In the genomic region with DNA sequence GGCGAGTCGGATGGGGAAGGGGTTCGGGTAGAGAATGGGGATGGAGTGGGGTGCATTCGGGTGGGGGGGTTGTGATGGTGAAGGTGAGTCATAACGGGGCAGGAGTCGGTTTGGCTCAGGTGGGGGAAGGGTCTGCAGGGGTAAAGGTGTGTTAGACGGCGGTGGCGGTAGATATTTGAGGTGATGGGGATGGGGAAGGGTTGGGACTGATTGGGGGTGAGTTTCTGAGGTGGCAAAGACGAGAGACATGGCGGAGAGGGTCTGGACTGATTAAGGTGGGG, we compare ENCODE assay signal across 16 cellular contexts. TPM values are rescaled to one million over a fixed set of nuclear protein-coding genes. Genes with fewer than 3 reads are reported as not detected.
DNase-seq lines count a peak whose midpoint lies in the region; TF ChIP-seq lines count a peak whose summit lies in the region.
"Had no signal": no experiment of that assay in that cellular context is flagged by ENCODE, and none has a peak within 500 bp of the region (broad histone marks: within the 10 kb centered on the region; RNA-seq: fewer than 3 reads in every experiment).

No MANE protein-coding gene starts in this region.

- H2BK15ac ChIP-seq in neuronal stem cell (ENCODE audit: low read length) = no peak overlapping the region

- H2BK120ac ChIP-seq in neuronal stem cell (ENCODE audit: low read depth, low read length) = no peak overlapping the region

- H2AFZ ChIP-seq in osteoblast (ENCODE audit: low read length) = no peak overlapping the region
- H2AFZ ChIP-seq in neuronal stem cell (ENCODE audit: low read length) = no peak overlapping the region

- H3K14ac ChIP-seq in neuronal stem cell (ENCODE audit: low read length) = no peak overlapping the region

- H2BK5ac ChIP-seq in neuronal stem cell (ENCODE audit: low read length) = no peak overlapping the region

- no peak overlapping the region for H4K8ac ChIP-seq in neuronal stem cell (ENCODE audit: low read depth, low read length)

- DNase-seq in activated CD4-positive, alpha-beta T cell treated with anti-CD3 and anti-CD28 coated beads, Interleukin-2, amount 10 ng/mL, durations not matched to agents 24 days and 14 days = no peak
- no peak for DNase-seq in activated CD4-positive, alpha-beta T cell treated with anti-CD3 and anti-CD28 coated beads, Interleukin-2, amount 50 U/mL, for 48 hours
- DNase-seq in osteoblast (ENCODE audit: insufficient read length, low spot score, missing footprints) (peak; percentile 58), neuronal stem cell (ENCODE audit: low spot score) (no peak), dermis blood vessel endothelial cell (no peak)
- DNase-seq in stimulated activated CD4-positive, alpha-beta T cell treated with anti-CD3 and anti-CD28 coated beads, Interleukin-4, amount 100 ng/mL, for 1 hour = no peak
- DNase-seq: activated gamma-delta T cell, foreskin melanocyte, NCI-H2227 treated with DMSO at 0.1 percent for 48 hours had no signal

- H3K4me3 Mint-ChIP-seq in activated CD4-positive, alpha-beta T cell treated with anti-CD3 and anti-CD28 coated beads, Interleukin-2, amount 10 ng/mL, durations not matched to agents 24 days and 14 days = peak overlapping the region; percentile 80
- H3K4me3 Mint-ChIP-seq: mesothelial cell of epicardium had no signal

- intact Hi-C loops in activated CD4-positive, alpha-beta T cell treated with anti-CD3 and anti-CD28 coated beads, Interleukin-2, amount 10 ng/mL, durations not matched to agents 24 days and 14 days (cut with micrococcal nuclease) = no loop called here

- no peak for TF ChIP-seq CTCF in osteoblast (IDR thresholded peaks at IDR 0.05; ENCODE audit: extremely low read depth, low read depth, low read length)

- H4K20me1 ChIP-seq in osteoblast (ENCODE audit: insufficient read depth, low read length) = no peaks in the 10 kb centered on the region

- H3K9me3 ChIP-seq in HUES6 (ENCODE audit: control insufficient read depth, insufficient read depth, low read depth, low read length) (peaks cover 13% of the 10 kb centered on the region; the same call in 1 of the 2 replicates), osteoblast (ENCODE audit: low read depth, low read length) (no peaks in the 10 kb centered on the region), neuronal stem cell (replicated peaks in 1 of 2; ENCODE audit: control insufficient read depth in 2 of 2, insufficient read depth in 1 of 2, low read depth in 1 of 2, low read length in 2 of 2) (no peaks in the 10 kb centered on the region)
- H3K9me3 ChIP-seq: spleen, thoracic aorta had no signal

- H3K4me1 ChIP-seq in HUES6 (ENCODE audit: control insufficient read depth, insufficient read depth, low read length) = peaks cover 9% of the 10 kb centered on the region
- H3K4me1 ChIP-seq in osteoblast (ENCODE audit: insufficient read depth, low read length) = no peaks in the 10 kb centered on the region
- peaks cover 0 to 2% of the 10 kb centered on the region in 2 donors for H3K4me1 ChIP-seq in neuronal stem cell (ENCODE audit: control insufficient read depth in 2 of 2, insufficient read depth in 1 of 2, low read depth in 1 of 2, low read length in 2 of 2)

- no peak overlapping the region for H3K4me2 ChIP-seq in osteoblast (ENCODE audit: insufficient read depth, low read length)
- no peak overlapping the region for H3K4me2 ChIP-seq in neuronal stem cell (ENCODE audit: insufficient read depth, low read length, poor library complexity, severe bottlenecking)

- H3K79me1 ChIP-seq in neuronal stem cell (ENCODE audit: low read depth, low read length) = peaks cover 6% of the 10 kb centered on the region

- H3K36me3 ChIP-seq in HUES6 (ENCODE audit: control insufficient read depth, insufficient read depth, low read length) (no peaks in the 10 kb centered on the region), osteoblast (ENCODE audit: insufficient read depth, low read length) (no peaks in the 10 kb centered on the region), neuronal stem cell (replicated peaks in 1 of 2; ENCODE audit: control insufficient read depth in 2 of 2, insufficient read depth in 2 of 2, low read length in 2 of 2) (no peaks in the 10 kb centered on the region)
- H3K36me3 ChIP-seq: spleen, thoracic aorta had no signal

- H3K79me2 ChIP-seq in osteoblast (ENCODE audit: insufficient read depth, low read length) = no peaks in the 10 kb centered on the region

- H4K91ac ChIP-seq in neuronal stem cell (ENCODE audit: low read depth, low read length, poor library complexity) = no peak overlapping the region

- no peak overlapping the region for H3K27ac Mint-ChIP-seq in activated CD4-positive, alpha-beta T cell treated with anti-CD3 and anti-CD28 coated beads, Interleukin-2, amount 10 ng/mL, durations not matched to agents 24 days and 14 days
- H3K27ac Mint-ChIP-seq: mesothelial cell of epicardium had no signal

- peaks cover 17% of the 10 kb centered on the region for H3K4me1 Mint-ChIP-seq in activated CD4-positive, alpha-beta T cell treated with anti-CD3 and anti-CD28 coated beads, Interleukin-2, amount 10 ng/mL, durations not matched to agents 24 days and 14 days

- WGBS in neuronal stem cell (ENCODE audit: extremely low coverage in 2 of 2, insufficient read length in 2 of 2, insufficient replicate concordance in 1 of 2), 2 donors = no CpG with 5 or more reads among the region's 11 CpGs

- no peak overlapping the region for H3K23ac ChIP-seq in neuronal stem cell (ENCODE audit: low read depth, low read length, poor library complexity)

- no peaks in the 10 kb centered on the region for H3K36me3 Mint-ChIP-seq in activated CD4-positive, alpha-beta T cell treated with anti-CD3 and anti-CD28 coated beads, Interleukin-2, amount 10 ng/mL, durations not matched to agents 24 days and 14 days (ENCODE audit: low read depth)
- H3K36me3 Mint-ChIP-seq: mesothelial cell of epicardium had no signal

- H3K27ac ChIP-seq in HUES6 (ENCODE audit: low read depth, low read length) (no peak overlapping the region), angular gyrus (ENCODE audit: low read depth, low read length) (peak overlapping the region; percentile 78), osteoblast (ENCODE audit: low read depth, low read length) (no peak overlapping the region), neuronal stem cell (replicated peaks; ENCODE audit: low read length) (no peak overlapping the region)

- peaks cover 25% of the 10 kb centered on the region for H3K27me3 ChIP-seq in HUES6 (ENCODE audit: control insufficient read depth, insufficient read depth, low read length)
- H3K27me3 ChIP-seq in osteoblast (ENCODE audit: insufficient read depth, low read length) = peaks cover 4% of the 10 kb centered on the region
- peaks cover 0 to 14% (median 6%) of the 10 kb centered on the region in 3 experiments for H3K27me3 ChIP-seq in neuronal stem cell (ENCODE audit: control insufficient read depth in 3 of 3, insufficient read depth in 3 of 3, low read depth in 1 of 3, low read length in 3 of 3)
- H3K27me3 ChIP-seq: spleen had no signal

- H3K9ac ChIP-seq in HUES6 (ENCODE audit: low read length) (no peak overlapping the region), neuronal stem cell (ENCODE audit: low read depth, low read length, poor library complexity) (no peak overlapping the region)

- no peak overlapping the region for H2AK5ac ChIP-seq in neuronal stem cell (ENCODE audit: low read depth, low read length)

- H3K9me3 Mint-ChIP-seq in activated CD4-positive, alpha-beta T cell treated with anti-CD3 and anti-CD28 coated beads, Interleukin-2, amount 10 ng/mL, durations not matched to agents 24 days and 14 days = no peaks in the 10 kb centered on the region

- no peak overlapping the region for H3K4ac ChIP-seq in neuronal stem cell (ENCODE audit: low read length)

- H3K18ac ChIP-seq in neuronal stem cell (ENCODE audit: low read length) = no peak overlapping the region

- H3K4me3 ChIP-seq in HUES6 (ENCODE audit: low read depth, low read length) (peak overlapping the region; percentile 57), osteoblast (ENCODE audit: insufficient read depth, low read length) (no peak overlapping the region), neuronal stem cell (ENCODE audit: low read length in 2 of 2) (peak overlapping the region in 1 of 2 donors; percentile 41)

- H3K27me3 Mint-ChIP-seq in activated CD4-positive, alpha-beta T cell treated with anti-CD3 and anti-CD28 coated beads, Interleukin-2, amount 10 ng/mL, durations not matched to agents 24 days and 14 days = no peaks in the 10 kb centered on the region

- H2BK12ac ChIP-seq in neuronal stem cell (ENCODE audit: low read length) = no peak overlapping the region

RNA-seq across cellular contexts. Expression of a gene that starts 0.7 kb away (rescaled TPM):
- 4.9 and 5.3 TPM in 2 replicates for total RNA-seq in activated CD4-positive, alpha-beta T cell treated with anti-CD3 and anti-CD28 coated beads, Interleukin-2, amount 10 ng/mL, durations not matched to agents 24 days and 14 days
- total RNA-seq in osteoblast = 0.29 and 0.36 TPM in 2 replicates
- polyA plus RNA-seq in neuronal stem cell (2013, experiment 1 of 2) = 0.32 TPM
- 0.37 TPM for polyA plus RNA-seq in neuronal stem cell (2013, experiment 2 of 2)
- 0.14 and 0.34 TPM in 2 replicates for total RNA-seq in dermis blood vessel endothelial cell

RNA-seq across cellular contexts. Expression of a gene that starts 13.1 kb away (rescaled TPM):
- 21.9 and 22.7 TPM in 2 replicates for total RNA-seq in activated CD4-positive, alpha-beta T cell treated with anti-CD3 and anti-CD28 coated beads, Interleukin-2, amount 10 ng/mL, durations not matched to agents 24 days and 14 days
- total RNA-seq in osteoblast = 6.9 and 7.7 TPM in 2 replicates
- polyA plus RNA-seq in neuronal stem cell (2013, experiment 1 of 2) = 4.5 TPM
- polyA plus RNA-seq in neuronal stem cell (2013, experiment 2 of 2) = 4.1 TPM
- 9.4 and 9.7 TPM in 2 replicates for total RNA-seq in dermis blood vessel endothelial cell

RNA-seq across cellular contexts. Expression of a gene that starts 27.6 kb away (rescaled TPM):
- total RNA-seq in activated CD4-positive, alpha-beta T cell treated with anti-CD3 and anti-CD28 coated beads, Interleukin-2, amount 10 ng/mL, durations not matched to agents 24 days and 14 days = 84.4 and 91.4 TPM in 2 replicates
- total RNA-seq in osteoblast (19.7 and 21.0 TPM in 2 replicates), dermis blood vessel endothelial cell (2.6 and 13.1 TPM in 2 replicates)
- polyA plus RNA-seq in neuronal stem cell (2013, experiment 1 of 2) = 3.8 TPM
- 3.8 TPM for polyA plus RNA-seq in neuronal stem cell (2013, experiment 2 of 2)

RNA-seq across cellular contexts. Expression of a gene that starts 33.9 kb away (rescaled TPM):
- total RNA-seq in activated CD4-positive, alpha-beta T cell treated with anti-CD3 and anti-CD28 coated beads, Interleukin-2, amount 10 ng/mL, durations not matched to agents 24 days and 14 days = 0.07 and 0.14 TPM in 2 replicates
- total RNA-seq in osteoblast = not detected in 2 replicates
- 0.56 TPM for polyA plus RNA-seq in neuronal stem cell (2013, experiment 1 of 2)
- polyA plus RNA-seq in neuronal stem cell (2013, experiment 2 of 2) = 0.58 TPM
- under 0.01 and 0.05 TPM in 2 replicates for total RNA-seq in dermis blood vessel endothelial cell
- total RNA-seq: osteocyte had no signal
- polyA plus RNA-seq: keratinocyte had no signal

RNA-seq across cellular contexts. Expression of a gene that starts 36.0 kb away (rescaled TPM):
- 25.6 and 25.8 TPM in 2 replicates for total RNA-seq in activated CD4-positive, alpha-beta T cell treated with anti-CD3 and anti-CD28 coated beads, Interleukin-2, amount 10 ng/mL, durations not matched to agents 24 days and 14 days
- total RNA-seq in osteoblast = 13.3 and 15.6 TPM in 2 replicates
- polyA plus RNA-seq in neuronal stem cell (2013, experiment 1 of 2) = 7.9 TPM
- polyA plus RNA-seq in neuronal stem cell (2013, experiment 2 of 2) = 7.4 TPM
- total RNA-seq in dermis blood vessel endothelial cell = 9.7 and 12.2 TPM in 2 replicates
